In genomic region chr6:109934293-109934692, GRCh38 we compare ENCODE assay signal across 2 cellular contexts.
TF ChIP-seq lines count a peak whose summit lies in the region.

No MANE protein-coding gene starts in this region.

TF ChIP-seq in IMR-90, 13 proteins besides CTCF, POLR2A, EP300 and RAD21:
- TF ChIP-seq CEBPB (IDR thresholded peaks at IDR 0.05; ENCODE audit: low read depth, low read length) (no peak), BHLHE40 (IDR thresholded peaks at IDR 0.05; ENCODE audit: low read depth, low read length) (no peak), SMC3 (IDR thresholded peaks at IDR 0.05; ENCODE audit: low read depth, low read length) (no peak), USF2 (IDR thresholded peaks at IDR 0.05; ENCODE audit: low read depth, low read length) (no peak), MAZ (IDR thresholded peaks at IDR 0.05; ENCODE audit: borderline replicate concordance, low read depth, low read length) (no peak), RCOR1 (IDR thresholded peaks at IDR 0.05; ENCODE audit: insufficient replicate concordance, low read length) (no peak), MXI1 (IDR thresholded peaks at IDR 0.05; ENCODE audit: borderline replicate concordance, low read depth, low read length) (no peak), MAFK (IDR thresholded peaks at IDR 0.05; ENCODE audit: low read depth, low read length) (no peak), FOS (IDR thresholded peaks at IDR 0.05; ENCODE audit: low read depth, low read length) (no peak), ELK1 (IDR thresholded peaks at IDR 0.05; ENCODE audit: borderline replicate concordance, low read depth, low read length) (no peak), RFX5 (IDR thresholded peaks at IDR 0.05; ENCODE audit: low read depth, low read length) (no peak), CHD1 (IDR thresholded peaks at IDR 0.05; ENCODE audit: low read depth, low read length) (no peak), NFE2L2 (IDR thresholded peaks at IDR 0.05; ENCODE audit: low read depth, low read length) (no peak)

TF ChIP-seq in H1, 55 proteins besides CTCF, POLR2A, EP300 and RAD21:
- TF ChIP-seq CBX5 (IDR thresholded peaks at IDR 0.05; ENCODE audit: low read depth, low read length) (no peak), CREB1 (IDR thresholded peaks at IDR 0.05) (no peak), CEBPB (IDR thresholded peaks at IDR 0.05; ENCODE audit: low read depth, low read length) (no peak), CBX8 (IDR thresholded peaks at IDR 0.05; ENCODE audit: borderline replicate concordance, low read depth, low read length) (no peak), FOSL1 (IDR thresholded peaks at IDR 0.05; ENCODE audit: insufficient read depth, low read depth, low read length) (no peak), YY1 (IDR thresholded peaks at IDR 0.05; ENCODE audit: low read depth, low read length) (no peak), GTF2F1 (IDR thresholded peaks at IDR 0.05; ENCODE audit: borderline replicate concordance, low read depth, low read length) (no peak), TBP (IDR thresholded peaks at IDR 0.05; ENCODE audit: low read depth, low read length) (no peak), ZNF274 (IDR thresholded peaks at IDR 0.05; ENCODE audit: borderline replicate concordance, extremely low read depth, low read length) (no peak), SUZ12 (IDR thresholded peaks at IDR 0.05; ENCODE audit: low read length) (no peak), JUND (IDR thresholded peaks at IDR 0.05; ENCODE audit: low read length) (no peak), BCL11A (IDR thresholded peaks at IDR 0.05; ENCODE audit: low read depth in 2 of 2, low read length in 2 of 2) (no peak)
TF ChIP-seq in H1: peak in this region for 0.
